In the genomic region with DNA sequence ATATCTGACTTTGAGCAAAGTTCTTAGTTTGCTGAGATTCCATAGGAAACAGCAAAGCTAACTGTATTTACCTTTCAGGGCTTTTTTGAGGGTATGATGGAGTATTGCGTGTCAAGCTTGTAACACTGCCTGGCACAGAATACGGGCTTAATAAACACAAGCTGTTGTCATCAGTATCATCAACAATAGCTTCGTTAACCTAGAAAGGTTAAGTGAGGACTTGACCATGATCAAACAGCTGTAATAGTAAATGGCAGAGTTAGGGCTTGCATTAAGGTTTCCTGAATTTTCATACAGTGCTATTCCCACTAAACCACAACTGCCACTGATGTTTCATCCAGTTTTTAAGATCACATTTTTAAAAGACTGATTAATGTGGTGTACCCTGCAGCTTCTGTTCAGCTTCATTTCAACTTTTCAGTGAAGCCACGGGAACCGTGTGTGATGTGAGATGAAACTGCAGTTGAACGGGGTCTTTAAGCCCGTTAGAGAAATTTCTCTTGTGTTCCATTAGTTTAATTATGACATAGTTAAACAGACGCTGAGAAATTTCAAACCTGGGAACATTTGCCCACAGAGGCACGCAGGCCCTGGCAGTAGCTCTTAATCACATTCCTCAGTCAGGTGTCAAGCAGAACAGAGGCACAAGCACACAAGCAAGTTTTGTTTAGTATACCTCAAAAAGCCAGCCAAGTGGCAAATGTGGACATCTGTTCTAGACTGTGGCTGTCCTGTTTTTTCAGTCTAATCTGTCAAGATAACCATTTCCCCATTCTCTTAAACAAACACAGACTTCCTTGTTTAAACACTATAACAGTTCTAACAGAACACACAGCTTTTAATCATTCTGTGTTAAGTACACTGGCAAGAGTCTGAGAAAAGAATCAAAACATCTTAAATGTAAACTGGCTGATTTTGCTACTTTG, we compare ENCODE assay signal across 9 cellular contexts.
DNase-seq lines count a peak whose midpoint lies in the region; ATAC-seq, FAIRE-seq and TF ChIP-seq lines count a peak whose summit lies in the region.
"Had no signal": no experiment of that assay in that cellular context is flagged by ENCODE, and none has a peak within 500 bp of the region (broad histone marks: within the 10 kb centered on the region; RNA-seq: fewer than 3 reads in every experiment).

No MANE protein-coding gene starts in this region.

- no peak for TF ChIP-seq CTCF in K562 (IDR thresholded peaks at IDR 0.05 in 2 of 3, conservative IDR thresholded peaks at IDR 0.05 in 1 of 3; ENCODE audit: insufficient read depth in 2 of 3, low read depth in 1 of 3, low read length in 3 of 3)
- TF ChIP-seq CTCF in H9 (conservative IDR thresholded peaks at IDR 0.05) = no peak

- 0 out of 4 replicates have a peak, but pooled peaks of 1 of the 2 experiments have one; percentile 3 for TF ChIP-seq RAD21 in K562 (CRISPR knock-in tag; conservative IDR thresholded peaks at IDR 0.05 in 1 of 2, IDR thresholded peaks at IDR 0.05 in 1 of 2)

- H4K8ac ChIP-seq in H9 (replicated peaks; ENCODE audit: insufficient read length, low read depth, low read length) = no peak overlapping the region

- in situ Hi-C loops in K562 (cut with MboI) = no loop called here

- H3K9me3 Mint-ChIP-seq in stimulated activated effector memory CD8-positive, alpha-beta T cell treated with anti-CD3 and anti-CD28 coated beads, Interleukin-12 subunit alpha, Interleukin-12 subunit beta, amount 100 ng/mL, for 72 hours = peaks cover 2% of the 10 kb centered on the region
- H3K9me3 Mint-ChIP-seq in H9 = no peaks in the 10 kb centered on the region
- no peaks in the 10 kb centered on the region for H3K9me3 Mint-ChIP-seq in activated naive CD8-positive, alpha-beta T cell treated with anti-CD3 and anti-CD28 coated beads, Interleukin-2, amount 50 U/mL, for 24 hours

- H3K4me3 Mint-ChIP-seq in stimulated activated effector memory CD8-positive, alpha-beta T cell treated with anti-CD3 and anti-CD28 coated beads, Interleukin-12 subunit alpha, Interleukin-12 subunit beta, amount 100 ng/mL, for 72 hours = no peak overlapping the region
- H3K4me3 Mint-ChIP-seq in H9 = no peak overlapping the region
- no peak overlapping the region for H3K4me3 Mint-ChIP-seq in activated naive CD8-positive, alpha-beta T cell treated with anti-CD3 and anti-CD28 coated beads, Interleukin-2, amount 50 U/mL, for 24 hours

- POLR2A ChIA-PET in K562 (lab: Yijun Ruan, JAX) = interaction anchor here (0.6 to 1.2 kb wide), 2 partner anchors 23 to 37 kb away, joined by 3 to 4 read pairs; no protein-coding TSS in a partner anchor

- H3K4me2 ChIP-seq in K562 (ENCODE audit: insufficient read depth, low read length) (no peak overlapping the region), H9 (ENCODE audit: insufficient read depth, insufficient read length, low read length) (no peak overlapping the region)

- H3K9ac ChIP-seq in K562 (ENCODE audit: insufficient read depth in 1 of 2, low read depth in 2 of 2, low read length in 2 of 2) (no peak overlapping the region), H9 (ENCODE audit: extremely low read depth, insufficient read length, low read length) (no peak overlapping the region)

- H3K4ac ChIP-seq in H9 (ENCODE audit: low read depth, low read length) = no peak overlapping the region

- no peak overlapping the region for H3K18ac ChIP-seq in H9 (ENCODE audit: insufficient read length, low read depth, low read length)

- H3K14ac ChIP-seq in H9 (ENCODE audit: insufficient read depth, low read length) = no peak overlapping the region

- H3K27me3 Mint-ChIP-seq in H9 (ENCODE audit: low read depth) = no peaks in the 10 kb centered on the region; the same call in 1 of the 2 replicates
- H3K27me3 Mint-ChIP-seq in activated naive CD8-positive, alpha-beta T cell treated with anti-CD3 and anti-CD28 coated beads, Interleukin-2, amount 50 U/mL, for 24 hours = peaks cover 11% of the 10 kb centered on the region

- H4K91ac ChIP-seq in H9 (ENCODE audit: insufficient read length, low read depth, low read length) = no peak overlapping the region

- H3T11ph ChIP-seq in H9 (ENCODE audit: low read length) = no peak overlapping the region

- no peak overlapping the region for H3K27ac Mint-ChIP-seq in stimulated activated effector memory CD8-positive, alpha-beta T cell treated with anti-CD3 and anti-CD28 coated beads, Interleukin-12 subunit alpha, Interleukin-12 subunit beta, amount 100 ng/mL, for 72 hours
- no peak overlapping the region; a peak in 1 of 7 replicates for H3K27ac Mint-ChIP-seq in H9
- no peak overlapping the region for H3K27ac Mint-ChIP-seq in activated naive CD8-positive, alpha-beta T cell treated with anti-CD3 and anti-CD28 coated beads, Interleukin-2, amount 50 U/mL, for 24 hours

- BruUV-seq in K562 (replicated peaks; lab: Mats Ljungman, UMichigan) = no TSS peak

- no peak overlapping the region for H2BK5ac ChIP-seq in H9 (ENCODE audit: insufficient read length, low read length)

- H2AFZ ChIP-seq in K562 (ENCODE audit: low read depth, low read length) = peak overlapping the region; percentile 38
- H2AFZ ChIP-seq in H9 (ENCODE audit: low read length) = no peak overlapping the region

- no peaks in the 10 kb centered on the region for H3K4me1 Mint-ChIP-seq in stimulated activated effector memory CD8-positive, alpha-beta T cell treated with anti-CD3 and anti-CD28 coated beads, Interleukin-12 subunit alpha, Interleukin-12 subunit beta, amount 100 ng/mL, for 72 hours
- peaks cover 18 to 19% of the 10 kb centered on the region in 2 experiments for H3K4me1 Mint-ChIP-seq in H9
- peaks cover 11% of the 10 kb centered on the region for H3K4me1 Mint-ChIP-seq in activated naive CD8-positive, alpha-beta T cell treated with anti-CD3 and anti-CD28 coated beads, Interleukin-2, amount 50 U/mL, for 24 hours

- no peak overlapping the region for H2BK15ac ChIP-seq in H9 (ENCODE audit: low read depth, low read length)

- H3K79me2 ChIP-seq in K562 (ENCODE audit: control insufficient read depth, insufficient read depth, low read length) = no peaks in the 10 kb centered on the region
- no peaks in the 10 kb centered on the region for H3K79me2 ChIP-seq in H9 (ENCODE audit: insufficient read depth, low read length)

- H3K9me1 ChIP-seq in K562 (ENCODE audit: control insufficient read depth, insufficient read depth, low read length) = no peaks in the 10 kb centered on the region

- no peak overlapping the region for H2BK12ac ChIP-seq in H9 (ENCODE audit: insufficient read length, low read depth, low read length)

- TF ChIP-seq POLR2A in K562 (conservative IDR thresholded peaks at IDR 0.05) = no peak

- no peak overlapping the region for H4K5ac ChIP-seq in H9 (ENCODE audit: insufficient read length, low read depth, low read length)

- ATAC-seq in K562 (peak; percentile 66), left colon (peak; percentile 84)
- ATAC-seq in stimulated activated effector memory CD8-positive, alpha-beta T cell treated with anti-CD3 and anti-CD28 coated beads, Interleukin-12 subunit alpha, Interleukin-12 subunit beta, amount 100 ng/mL, for 72 hours = no peak
- ATAC-seq in activated naive CD8-positive, alpha-beta T cell treated with anti-CD3 and anti-CD28 coated beads, Interleukin-2, amount 50 U/mL, for 24 hours = no peak

- H3K4me3 ChIP-seq in K562 = no peak overlapping the region

- H3K23ac ChIP-seq in H9 (ENCODE audit: insufficient read length, low read depth, low read length) = no peak overlapping the region

- H3K27me3 ChIP-seq in K562 (ENCODE audit: control insufficient read depth in 2 of 2, insufficient read depth in 2 of 2, low read length in 2 of 2) = no peaks in the 10 kb centered on the region
- no peaks in the 10 kb centered on the region for H3K27me3 ChIP-seq in H9 (ENCODE audit: insufficient read depth, low read length)

- CTCF ChIA-PET in K562 (lab: Yijun Ruan, JAX; ENCODE audit: low intra/inter-chr PET ratio) = no interaction called here

- no peak overlapping the region for H3K56ac ChIP-seq in H9 (ENCODE audit: insufficient read length, low read depth, low read length)

- TF ChIP-seq EP300 in K562 (IDR thresholded peaks at IDR 0.05; ENCODE audit: low read length) = peak; percentile 42; the same call in 1 of the 2 replicates

- H3K4me1 ChIP-seq in K562 (replicated peaks in 1 of 2; ENCODE audit: control insufficient read depth in 2 of 2, insufficient read depth in 2 of 2, low read length in 2 of 2) (peaks cover 0 to 10% of the 10 kb centered on the region in 2 experiments; a peak in 2 of 5 replicates), H9 (ENCODE audit: insufficient read depth, low read length) (no peaks in the 10 kb centered on the region)

- no peaks in the 10 kb centered on the region for H3K23me2 ChIP-seq in H9 (ENCODE audit: insufficient read length, low read depth, low read length, poor library complexity, severe bottlenecking)

- H3K9me3 ChIP-seq in K562 (replicated peaks; ENCODE audit: control insufficient read depth, insufficient read depth, low read depth, low read length) (no peaks in the 10 kb centered on the region), H9 (ENCODE audit: control insufficient read depth, low read depth, low read length) (no peaks in the 10 kb centered on the region)

- H3K36me3 ChIP-seq in K562 (ENCODE audit: control insufficient read depth, insufficient read depth, low read length) = no peaks in the 10 kb centered on the region

- intact Hi-C loops in K562 (cut with micrococcal nuclease) = no loop called here
- intact Hi-C loops in left colon (cut with DNase I, micrococcal nuclease) = no loop called here

- no peak overlapping the region for H2BK20ac ChIP-seq in H9 (ENCODE audit: low read depth, low read length, poor library complexity, severe bottlenecking)

- H4K20me1 ChIP-seq in K562 (replicated peaks; ENCODE audit: control insufficient read depth, insufficient read depth, low read length) (no peaks in the 10 kb centered on the region), H9 (ENCODE audit: control insufficient read depth, insufficient read depth, insufficient read length) (no peaks in the 10 kb centered on the region)

- FAIRE-seq in K562 (lab: Jason Lieb, UNC) = peak; percentile 40

- H3K27ac ChIP-seq in K562 (ENCODE audit: extremely low read depth, low read depth, low read length) (no peak overlapping the region), H9 (ENCODE audit: insufficient read length, low read depth, low read length) (no peak overlapping the region)
- H3K27ac ChIP-seq: C4-2B had no signal

- 38% methylated on average over 9 of the region's 9 CpGs for WGBS in K562 (ENCODE audit: insufficient coverage, low coverage, missing lambda C conversion rate)
- whole genome bisulfite sequencing in H9 (ENCODE audit: extremely low coverage, insufficient read length, low lambda C conversion rate) = no CpG with 5 or more reads among the region's 9 CpGs

- H3K36me3 Mint-ChIP-seq in stimulated activated effector memory CD8-positive, alpha-beta T cell treated with anti-CD3 and anti-CD28 coated beads, Interleukin-12 subunit alpha, Interleukin-12 subunit beta, amount 100 ng/mL, for 72 hours = no peaks in the 10 kb centered on the region
- H3K36me3 Mint-ChIP-seq in H9 (ENCODE audit: insufficient read depth in 1 of 3, low read depth in 3 of 3) = 0 out of 7 replicates have a peak, but pooled peaks cover 0 to 3% (median 0%) of the 10 kb centered on the region in 3 experiments
- no peaks in the 10 kb centered on the region for H3K36me3 Mint-ChIP-seq in activated naive CD8-positive, alpha-beta T cell treated with anti-CD3 and anti-CD28 coated beads, Interleukin-2, amount 50 U/mL, for 24 hours (ENCODE audit: low read depth)

- DNase-seq in SIG-M5 treated with dmso at 0.1 percent for 504 hours (lab: John Stamatoyannopoulos, UW; ENCODE audit: unreplicated experiment) (peak; percentile 23), SIG-M5 (lab: John Stamatoyannopoulos, UW) (no peak), NCI-H146 treated with DMSO at 0.1 percent for 48 hours (lab: John Stamatoyannopoulos, UW; ENCODE audit: unreplicated experiment) (peak; percentile 72), K562 (ENCODE audit: extremely low read depth in 1 of 4, low spot score in 3 of 4) (peak in 1 of 4 experiments; percentile 18), left colon (no peak), H9 (no peak)
- no peak for DNase-seq in stimulated activated effector memory CD8-positive, alpha-beta T cell treated with anti-CD3 and anti-CD28 coated beads, Interleukin-12 subunit alpha, Interleukin-12 subunit beta, amount 100 ng/mL, for 72 hours (ENCODE audit: low spot score in 2 of 2)
- no peak for DNase-seq in activated naive CD8-positive, alpha-beta T cell treated with anti-CD3 and anti-CD28 coated beads, Interleukin-2, amount 50 U/mL, for 24 hours

- H3K79me1 ChIP-seq in H9 (ENCODE audit: insufficient read depth, low read depth, low read length, poor library complexity, severe bottlenecking) = no peaks in the 10 kb centered on the region

- H2AK5ac ChIP-seq in H9 (ENCODE audit: insufficient read length, low read length) = no peak overlapping the region

- H2BK120ac ChIP-seq in H9 (ENCODE audit: low read depth, low read length, poor library complexity, severe bottlenecking) = no peak overlapping the region

Comparison
In these comparisons a context has a peak if more than half of its experiments do, and no peak if none do; other contexts are left out.
1. DNase-seq: peak in SIG-M5 treated with dmso at 0.1 percent for 504 hours (single experiment) and NCI-H146 treated with DMSO at 0.1 percent for 48 hours (single experiment); none in SIG-M5 (single experiment), left colon (0 of 2), stimulated activated effector memory CD8-positive, alpha-beta T cell treated with anti-CD3 and anti-CD28 coated beads, Interleukin-12 subunit alpha, Interleukin-12 subunit beta, amount 100 ng/mL, for 72 hours (0 of 2), H9 (single experiment) and activated naive CD8-positive, alpha-beta T cell treated with anti-CD3 and anti-CD28 coated beads, Interleukin-2, amount 50 U/mL, for 24 hours (single experiment).
2. ATAC-seq: peak in K562 (single experiment) and left colon (single experiment); none in stimulated activated effector memory CD8-positive, alpha-beta T cell treated with anti-CD3 and anti-CD28 coated beads, Interleukin-12 subunit alpha, Interleukin-12 subunit beta, amount 100 ng/mL, for 72 hours (single experiment) and activated naive CD8-positive, alpha-beta T cell treated with anti-CD3 and anti-CD28 coated beads, Interleukin-2, amount 50 U/mL, for 24 hours (single experiment).